ENCODE assay signal across 8 cellular contexts in the genomic region with DNA sequence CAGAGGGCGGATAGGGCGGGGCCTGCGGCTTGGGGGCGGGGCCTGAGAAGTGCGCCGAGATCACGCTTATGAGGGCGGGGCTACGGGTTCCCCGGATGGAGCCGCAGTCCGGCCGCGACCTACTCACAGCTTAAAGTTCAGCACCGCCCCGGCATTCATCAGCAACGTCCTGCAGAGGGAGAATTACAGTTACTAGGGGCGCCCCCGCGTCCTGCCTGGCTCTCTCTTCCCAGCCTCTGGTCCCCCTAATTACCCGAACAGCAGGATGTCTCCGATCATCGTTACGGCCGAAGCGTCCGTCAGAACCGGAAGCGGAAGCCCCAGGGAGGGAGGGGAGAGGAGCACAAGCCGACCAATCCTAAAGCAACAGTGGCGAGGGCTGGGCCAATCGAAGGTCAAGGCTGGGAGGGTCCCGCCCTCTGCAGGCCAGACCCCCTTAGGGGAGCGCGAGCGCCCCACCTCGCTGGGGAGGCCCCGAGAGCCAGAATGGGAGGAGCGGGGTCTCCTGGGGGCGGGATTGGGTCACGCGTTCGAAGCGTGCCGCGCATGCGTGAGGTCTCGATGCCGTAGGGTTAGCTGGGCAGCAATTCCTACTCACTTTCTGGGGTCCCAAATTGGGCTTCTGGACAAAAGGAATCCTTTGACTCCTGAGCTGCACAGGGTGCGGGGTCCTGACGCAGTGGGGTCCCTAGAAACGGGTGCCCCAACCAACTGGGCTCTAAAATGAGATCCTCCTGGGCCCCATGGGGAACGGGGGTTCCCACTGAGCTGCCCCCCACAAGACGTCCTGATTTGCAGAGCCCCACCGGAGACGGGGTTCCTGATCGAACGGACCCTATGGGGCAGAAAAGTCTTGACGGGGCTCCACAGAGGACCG. TPM values are rescaled to one million over a fixed set of nuclear protein-coding genes. Genes with fewer than 3 reads are reported as not detected.
DNase-seq lines count a peak whose midpoint lies in the region; ATAC-seq and TF ChIP-seq lines count a peak whose summit lies in the region.

TSS of gene SMIM7 (minus strand) at position 313 of the 877 bp plus-strand sequence. CDS start at position 279, 34 bp downstream.

- H3K36me3 Mint-ChIP-seq in T-helper 17 cell (ENCODE audit: low read depth) (peaks cover 2% of the 10 kb centered on the region), progenitor cell of endocrine pancreas (ENCODE audit: insufficient read depth) (peaks cover 8% of the 10 kb centered on the region)

- H3K4me1 Mint-ChIP-seq in T-helper 17 cell (peaks cover 34% of the 10 kb centered on the region), progenitor cell of endocrine pancreas (ENCODE audit: low read depth) (peaks cover 14% of the 10 kb centered on the region)

- H3K4me1 ChIP-seq in left ventricle myocardium inferior: peaks cover 78% of the 10 kb centered on the region

- no peaks in the 10 kb centered on the region for H3K9me3 ChIP-seq in T-helper 17 cell (ENCODE audit: control insufficient read depth, low read length, poor library complexity, severe bottlenecking)
- no peaks in the 10 kb centered on the region for H3K9me3 ChIP-seq in left ventricle myocardium inferior (replicated peaks)

- TF ChIP-seq CTCF in left ventricle myocardium inferior (IDR thresholded peaks at IDR 0.05; ENCODE audit: borderline replicate concordance): no peak
- no peak for TF ChIP-seq CTCF in progenitor cell of endocrine pancreas (IDR thresholded peaks at IDR 0.05; ENCODE audit: unreplicated experiment)

- H3K4me3 ChIP-seq in left ventricle myocardium inferior: peak within 1 kb of the TSS; percentile 83

- H3K27ac ChIP-seq in left ventricle myocardium inferior (replicated peaks): peak within 1 kb of the TSS; percentile 98

- peak; percentile 93 for DNase-seq in NCI-H1694 treated with DMSO at 0.1 percent for 48 hours (lab: John Stamatoyannopoulos, UW)
- peak; percentile 97 to 99 (median 97) for DNase-seq in T-helper 17 cell
- DNase-seq in amygdala (lab: John Stamatoyannopoulos, UW): peak; percentile 88 to 99 (median 97)
- peak; percentile 98 for DNase-seq in left ventricle myocardium inferior
- peak; percentile 97 for DNase-seq in progenitor cell of endocrine pancreas (ENCODE audit: low spot score, unreplicated experiment)
- peak; percentile 99 for DNase-seq in ureter (ENCODE audit: low spot score)

- H3K27ac Mint-ChIP-seq in T-helper 17 cell (peak within 1 kb of the TSS; percentile 92), progenitor cell of endocrine pancreas (peak within 1 kb of the TSS; percentile 98)

- peak; percentile 81 for TF ChIP-seq POLR2A in GM15510 (IDR thresholded peaks at IDR 0.05; ENCODE audit: borderline replicate concordance, extremely low read depth, insufficient read length)

- peak; percentile 91 for ATAC-seq in HG02885 (IDR thresholded peaks at IDR 0.05; ENCODE audit: poor library complexity, unreplicated experiment)
- ATAC-seq in T-helper 17 cell: peak; percentile 97

- peaks cover 36% of the 10 kb centered on the region for H3K36me3 ChIP-seq in left ventricle myocardium inferior

- intact Hi-C loops in left ventricle myocardium inferior (cut with micrococcal nuclease): no loop called here

- H3K27me3 ChIP-seq in left ventricle myocardium inferior (ENCODE audit: low read depth): no peaks in the 10 kb centered on the region

- H3K27me3 Mint-ChIP-seq in T-helper 17 cell (no peaks in the 10 kb centered on the region), progenitor cell of endocrine pancreas (no peaks in the 10 kb centered on the region)

- H3K4me3 Mint-ChIP-seq in T-helper 17 cell: peak within 1 kb of the TSS; percentile 96
- peak within 1 kb of the TSS; percentile 100 for H3K4me3 Mint-ChIP-seq in progenitor cell of endocrine pancreas (ENCODE audit: low read depth)

- H3K9me3 Mint-ChIP-seq in progenitor cell of endocrine pancreas (ENCODE audit: low read depth): no peaks in the 10 kb centered on the region

RNA-seq across cellular contexts. Expression of gene SMIM7, which starts in this region (rescaled TPM):
- total RNA-seq in T-helper 17 cell (10 to 100 TPM; 60.7 to 70.2 TPM), left ventricle myocardium inferior (30.8 TPM), progenitor cell of endocrine pancreas (73.0 and 81.3 TPM in 2 replicates), ureter (117 TPM)

Comparison
In these comparisons a context has a peak if more than half of its experiments do, and no peak if none do; other contexts are left out.
1. Peak in every context shown above with its lines: DNase-seq, ATAC-seq, H3K4me3 ChIP-seq and H3K27ac ChIP-seq.